Comparison of ENCODE assay signal across 16 cellular contexts in genomic region chr4:135533053-135533452, GRCh38.
"Had no signal": no experiment of that assay in that cellular context is flagged by ENCODE, and none has a peak within 500 bp of the region (broad histone marks: within the 10 kb centered on the region; RNA-seq: fewer than 3 reads in every experiment).

No MANE protein-coding gene starts in this region.

- DNase-seq: effector CD8-positive, alpha-beta T cell; endodermal cell; foreskin fibroblast; heart left ventricle; kidney; mucosa of descending colon; naive thymus-derived CD4-positive, alpha-beta T cell; stimulated activated CD4-positive, alpha-beta T cell treated with anti-CD3 and anti-CD28 coated beads, Interleukin-12 subunit alpha, Interleukin-12 subunit beta, amount 100 ng/mL, for 4 hours; stimulated activated CD4-positive, alpha-beta T cell treated with anti-CD3 and anti-CD28 coated beads, Interleukin-1b, Interleukin-23, amount 100 ng/mL, for 48 hours; stimulated activated CD4-positive, alpha-beta T cell treated with anti-CD3 and anti-CD28 coated beads, Interleukin-4, amount 100 ng/mL, for 1 hour; stimulated activated CD8-positive, alpha-beta memory T cell treated with anti-CD3 and anti-CD28 coated beads, Interleukin-4, amount 100 ng/mL, for 48 hours; stimulated activated naive CD4-positive, alpha-beta T cell; stimulated activated naive CD8-positive, alpha-beta T cell treated with anti-CD3 and anti-CD28 coated beads, Interleukin-15, amount 100 ng/mL, for 72 hours; transverse colon; upper lobe of right lung; uterus had no signal
